In the genomic region with DNA sequence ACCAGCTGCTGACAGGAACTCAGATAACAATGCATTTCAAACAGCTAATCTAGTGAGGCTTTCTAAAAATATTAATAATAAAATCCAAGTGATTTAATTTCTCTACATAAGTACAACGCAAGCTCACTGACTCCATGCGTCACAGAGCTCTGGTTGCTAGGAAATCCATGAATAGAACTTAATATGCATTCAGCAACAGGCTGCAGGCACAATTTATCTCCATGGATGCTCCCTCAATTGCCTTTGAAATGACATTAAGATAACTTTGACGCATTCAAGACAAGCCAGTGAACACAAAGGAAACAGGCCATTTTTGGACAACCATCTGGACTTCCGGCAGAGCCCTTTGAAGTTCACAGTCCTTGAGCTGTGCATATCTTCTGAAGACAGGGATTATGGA, we compare ENCODE assay signal across 16 cellular contexts.
DNase-seq lines count a peak whose midpoint lies in the region; ATAC-seq and TF ChIP-seq lines count a peak whose summit lies in the region.
"Had no signal": no experiment of that assay in that cellular context is flagged by ENCODE, and none has a peak within 500 bp of the region (broad histone marks: within the 10 kb centered on the region; RNA-seq: fewer than 3 reads in every experiment).

No MANE protein-coding gene starts in this region.

- no peaks in the 10 kb centered on the region for H3K4me1 ChIP-seq in smooth muscle cell (ENCODE audit: low read depth)

- peak overlapping the region; percentile 47 for H2AFZ ChIP-seq in smooth muscle cell (ENCODE audit: low read depth)

- H3K79me2 ChIP-seq in smooth muscle cell (ENCODE audit: low read depth) = no peaks in the 10 kb centered on the region

- no peak for TF ChIP-seq CTCF in smooth muscle cell (IDR thresholded peaks at IDR 0.05; ENCODE audit: borderline replicate concordance, insufficient read depth, poor library complexity, severe bottlenecking)

- DNase-seq in Right ventricle myocardium inferior (ENCODE audit: missing footprints) (no peak), cardiac septum (ENCODE audit: low spot score) (no peak), amniotic epithelial cell (ENCODE audit: low read depth) (peak; percentile 46), islet precursor cell (peak; percentile 54), smooth muscle cell (lab: John Stamatoyannopoulos, UW; ENCODE audit: unreplicated experiment) (no peak), HuH-7 (ENCODE audit: low spot score) (no peak), NCI-H2196 treated with DMSO at 0.1 percent for 48 hours (lab: John Stamatoyannopoulos, UW; ENCODE audit: unreplicated experiment) (no peak)
- no peak for DNase-seq in stimulated activated naive CD8-positive, alpha-beta T cell treated with anti-CD3 and anti-CD28 coated beads, Interleukin-15, Interleukin-2, amounts not matched to agents 100 U/mL and 50 U/mL, for 24 hours
- DNase-seq: CD4-positive, alpha-beta T cell; DND-41; GDM1; GOT3; NCI-H146; NCI-H510A; RPMI8226 had no signal

- intact Hi-C loops in Right ventricle myocardium inferior (cut with DNase I) (loop anchor here (10.0 kb wide), 1 partner anchor 371 kb away; a partner anchor contains a TSS), cardiac septum (cut with DNase I) (loop anchor here (10.0 kb wide), 1 partner anchor 381 kb away; a partner anchor contains a TSS)

- no peaks in the 10 kb centered on the region for H3K27me3 ChIP-seq in smooth muscle cell (ENCODE audit: low read depth)

- peaks cover 6% of the 10 kb centered on the region for H3F3A ChIP-seq in smooth muscle cell (ENCODE audit: low read depth)

- WGBS in smooth muscle cell (ENCODE audit: low lambda C conversion rate) = 35% methylated on average over 4 of the region's 4 CpGs

- H3K4me2 ChIP-seq in smooth muscle cell = peak overlapping the region; percentile 30

- H3K27ac ChIP-seq in smooth muscle cell (ENCODE audit: low read depth) = no peak overlapping the region
- H3K27ac ChIP-seq: SK-N-MC had no signal

- H3K9me3 ChIP-seq in smooth muscle cell (replicated peaks; ENCODE audit: low read depth) = no peaks in the 10 kb centered on the region

- no peak overlapping the region for H3K4me3 ChIP-seq in smooth muscle cell
- H3K4me3 ChIP-seq: SK-N-MC had no signal

- H4K20me1 ChIP-seq in smooth muscle cell (ENCODE audit: low read depth) = no peaks in the 10 kb centered on the region

- no peaks in the 10 kb centered on the region for H3K36me3 ChIP-seq in smooth muscle cell (ENCODE audit: low read depth)

- peak; percentile 26 for ATAC-seq in Right ventricle myocardium inferior
- ATAC-seq in stimulated activated naive CD8-positive, alpha-beta T cell treated with anti-CD3 and anti-CD28 coated beads, Interleukin-15, Interleukin-2, amounts not matched to agents 100 U/mL and 50 U/mL, for 24 hours = no peak

- no peak overlapping the region for H3K9ac ChIP-seq in smooth muscle cell (ENCODE audit: low read depth)

Comparison
In these comparisons a context has a peak if more than half of its experiments do, and no peak if none do; other contexts are left out.
1. DNase-seq: peak in amniotic epithelial cell (single experiment) and islet precursor cell (single experiment); none in Right ventricle myocardium inferior (single experiment), cardiac septum (single experiment), smooth muscle cell (single experiment), HuH-7 (single experiment), NCI-H2196 treated with DMSO at 0.1 percent for 48 hours (single experiment) and stimulated activated naive CD8-positive, alpha-beta T cell treated with anti-CD3 and anti-CD28 coated beads, Interleukin-15, Interleukin-2, amounts not matched to agents 100 U/mL and 50 U/mL, for 24 hours (single experiment).